2 cellular contexts compared by ENCODE assay signal in genomic region chr11:69700278-69701140, GRCh38.
A peak's percentile ranks its signal among the peaks of the same experiment; 100 is the strongest.
TF ChIP-seq lines count a peak whose summit lies in the region.

No MANE protein-coding gene starts in this region.

TF ChIP-seq in K562, 482 proteins besides CTCF, POLR2A, EP300 and RAD21 (continued from another document):
- peak; percentile 65 for TF ChIP-seq HMGN3 (IDR thresholded peaks at IDR 0.05; ENCODE audit: borderline replicate concordance, extremely low read depth, insufficient read length, low read depth, low read length)
- TF ChIP-seq KDM5B (IDR thresholded peaks at IDR 0.05; ENCODE audit: insufficient replicate concordance, low read depth, low read length) = no peak

TF ChIP-seq in HepG2, 621 proteins besides CTCF, POLR2A, EP300 and RAD21 (continued from another document and continues in another):
- TF ChIP-seq TCF12 (IDR thresholded peaks at IDR 0.05) (no peak), TCF12 (CRISPR knock-in tag; IDR thresholded peaks at IDR 0.05) (0 out of 2 replicates have a peak, but pooled peaks have one; percentile 52), LRRFIP1 (CRISPR knock-in tag; conservative IDR thresholded peaks at IDR 0.05) (no peak), SAP130 (CRISPR knock-in tag; IDR thresholded peaks at IDR 0.05; ENCODE audit: low read depth) (peak; percentile 61; the same call in 1 of the 2 replicates), NFKB2 (CRISPR knock-in tag; IDR thresholded peaks at IDR 0.05; ENCODE audit: borderline replicate concordance) (peak; percentile 60; the same call in 1 of the 2 replicates), TFE3 (CRISPR knock-in tag; IDR thresholded peaks at IDR 0.05) (no peak), ZNF710 (CRISPR knock-in tag; IDR thresholded peaks at IDR 0.05; ENCODE audit: borderline replicate concordance) (peak; percentile 78), ERF (CRISPR knock-in tag; IDR thresholded peaks at IDR 0.05) (peak; percentile 44; the same call in 1 of the 2 replicates), SALL2 (CRISPR knock-in tag; IDR thresholded peaks at IDR 0.05) (0 out of 2 replicates have a peak, but pooled peaks have one; percentile 60), ZNF333 (CRISPR knock-in tag; IDR thresholded peaks at IDR 0.05; ENCODE audit: borderline replicate concordance) (0 out of 2 replicates have a peak, but pooled peaks have one; percentile 69), HDAC2 (CRISPR knock-in tag; IDR thresholded peaks at IDR 0.05) (peak; percentile 78), ZSCAN20 (CRISPR knock-in tag; IDR thresholded peaks at IDR 0.05; ENCODE audit: borderline replicate concordance) (no peak), ZBTB39 (CRISPR knock-in tag; IDR thresholded peaks at IDR 0.05) (no peak), FOXK1 (CRISPR knock-in tag; IDR thresholded peaks at IDR 0.05; ENCODE audit: borderline replicate concordance, low read depth) (peak; percentile 38; the same call in 1 of the 2 replicates), ZNF143 (CRISPR knock-in tag; IDR thresholded peaks at IDR 0.05) (no peak), ZFP90 (CRISPR knock-in tag; IDR thresholded peaks at IDR 0.05; ENCODE audit: borderline replicate concordance) (0 out of 2 replicates have a peak, but pooled peaks have one; percentile 37), HOXD1 (CRISPR knock-in tag; IDR thresholded peaks at IDR 0.05) (no peak), ELF3 (CRISPR knock-in tag; IDR thresholded peaks at IDR 0.05) (peak; percentile 74), MIER2 (CRISPR knock-in tag; IDR thresholded peaks at IDR 0.05) (0 out of 2 replicates have a peak, but pooled peaks have one; percentile 16), REPIN1 (CRISPR knock-in tag; IDR thresholded peaks at IDR 0.05; ENCODE audit: borderline replicate concordance, low read depth) (no peak), ZNF160 (CRISPR knock-in tag; IDR thresholded peaks at IDR 0.05) (peak; percentile 45; the same call in 1 of the 2 replicates), ZNF780A (CRISPR knock-in tag; IDR thresholded peaks at IDR 0.05) (0 out of 2 replicates have a peak, but pooled peaks have one; percentile 51), ZNF280B (CRISPR knock-in tag; IDR thresholded peaks at IDR 0.05; ENCODE audit: borderline replicate concordance) (0 out of 2 replicates have a peak, but pooled peaks have one; percentile 53), RCOR2 (CRISPR knock-in tag; IDR thresholded peaks at IDR 0.05) (0 out of 2 replicates have a peak, but pooled peaks have one; percentile 15), PREB (CRISPR knock-in tag; IDR thresholded peaks at IDR 0.05) (no peak), FIP1L1 (IDR thresholded peaks at IDR 0.05; ENCODE audit: borderline replicate concordance, insufficient read depth, low read depth, low read length) (no peak), TBX2 (CRISPR knock-in tag; IDR thresholded peaks at IDR 0.05; ENCODE audit: borderline replicate concordance) (peak; percentile 73; the same call in 1 of the 2 replicates), STAT5B (CRISPR knock-in tag; IDR thresholded peaks at IDR 0.05) (no peak), ZNF709 (CRISPR knock-in tag; IDR thresholded peaks at IDR 0.05) (no peak), ZNF274 (CRISPR knock-in tag; IDR thresholded peaks at IDR 0.05) (0 out of 2 replicates have a peak, but pooled peaks have one; percentile 24), PHF21A (CRISPR knock-in tag; IDR thresholded peaks at IDR 0.05) (peak; percentile 85), SNAI1 (CRISPR knock-in tag; IDR thresholded peaks at IDR 0.05; ENCODE audit: borderline replicate concordance) (0 out of 2 replicates have a peak, but pooled peaks have one; percentile 50), KAT7 (CRISPR knock-in tag; IDR thresholded peaks at IDR 0.05; ENCODE audit: borderline replicate concordance) (0 out of 2 replicates have a peak, but pooled peaks have one; percentile 31), CREB1 (IDR thresholded peaks at IDR 0.05) (no peak), CREB1 (CRISPR knock-in tag; IDR thresholded peaks at IDR 0.05) (peak; percentile 61; the same call in 1 of the 2 replicates), KMT2A (CRISPR knock-in tag; IDR thresholded peaks at IDR 0.05) (no peak), KDM3A (CRISPR knock-in tag; IDR thresholded peaks at IDR 0.05; ENCODE audit: low read depth) (0 out of 2 replicates have a peak, but pooled peaks have one; percentile 42), CHD2 (IDR thresholded peaks at IDR 0.05; ENCODE audit: low read depth, low read length) (0 out of 2 replicates have a peak, but pooled peaks have one; percentile 30), NR2F6 (IDR thresholded peaks at IDR 0.05) (peak; percentile 71; the same call in 1 of the 2 replicates), NR2F6 (CRISPR knock-in tag; IDR thresholded peaks at IDR 0.05) (peak; percentile 78), HNF1B (CRISPR knock-in tag; IDR thresholded peaks at IDR 0.05) (peak; percentile 22; the same call in 1 of the 2 replicates), ZNF441 (CRISPR knock-in tag; IDR thresholded peaks at IDR 0.05; ENCODE audit: borderline replicate concordance) (no peak), ZNF776 (CRISPR knock-in tag; IDR thresholded peaks at IDR 0.05) (no peak), RXRA (CRISPR knock-in tag; IDR thresholded peaks at IDR 0.05) (peak; percentile 95), ZBTB8A (CRISPR knock-in tag; IDR thresholded peaks at IDR 0.05; ENCODE audit: borderline replicate concordance, low read depth) (no peak), TFDP2 (CRISPR knock-in tag; IDR thresholded peaks at IDR 0.05) (0 out of 2 replicates have a peak, but pooled peaks have one; percentile 29), HNF4A (CRISPR knock-in tag; IDR thresholded peaks at IDR 0.05) (peak; percentile 56), SOX13 (IDR thresholded peaks at IDR 0.05) (no peak), SOX13 (CRISPR knock-in tag; conservative IDR thresholded peaks at IDR 0.05 in 1 of 2, IDR thresholded peaks at IDR 0.05 in 1 of 2) (peak in 1 of 2 experiments; percentile 51; a peak in 2 of 4 replicates)
